Comparison of ENCODE assay signal across 13 cellular contexts in genomic region chr10:79192677-79193003, GRCh38.
A peak's percentile ranks its signal among the peaks of the same experiment; 100 is the strongest.
DNase-seq lines count a peak whose midpoint lies in the region; ATAC-seq and TF ChIP-seq lines count a peak whose summit lies in the region.
"Had no signal": no experiment of that assay in that cellular context is flagged by ENCODE, and none has a peak within 500 bp of the region (broad histone marks: within the 10 kb centered on the region; RNA-seq: fewer than 3 reads in every experiment).

No MANE protein-coding gene starts in this region.

- peak overlapping the region; percentile 21 for H3K27ac Mint-ChIP-seq in Caco-2 (ENCODE audit: unreplicated experiment)

- peak in 3 of 4 donors; percentile 27 to 38 (median 36) for ATAC-seq in psoas muscle
- ATAC-seq in HG03460 (IDR thresholded peaks at IDR 0.05; ENCODE audit: unreplicated experiment) = no peak
- ATAC-seq: pancreas had no signal

- POLR2A ChIA-PET in Caco-2 (lab: Charles Lee) = no interaction called here

- no peak for TF ChIP-seq CTCF in Caco-2 (IDR thresholded peaks at IDR 0.05; ENCODE audit: insufficient read depth in 1 of 2, low read depth in 1 of 2, low read length in 1 of 2, severe bottlenecking in 1 of 2, unreplicated experiment in 1 of 2)
- TF ChIP-seq CTCF in fibroblast of mammary gland (conservative IDR thresholded peaks at IDR 0.05; ENCODE audit: control insufficient read depth, insufficient read depth, low read depth, low read length) = no peak
- TF ChIP-seq CTCF in psoas muscle (IDR thresholded peaks at IDR 0.05) = no peak
- TF ChIP-seq CTCF in colonic mucosa (IDR thresholded peaks at IDR 0.05) = no peak

- peaks cover 23% of the 10 kb centered on the region for H3K4me1 Mint-ChIP-seq in Caco-2 (ENCODE audit: low read depth, unreplicated experiment)

- H3K27me3 ChIP-seq in Caco-2 (replicated peaks; ENCODE audit: control insufficient read depth, insufficient read depth, low read length) = no peaks in the 10 kb centered on the region
- H3K27me3 ChIP-seq in psoas muscle (ENCODE audit: insufficient read depth in 3 of 3, low read length in 2 of 3) = no peaks in the 10 kb centered on the region
- H3K27me3 ChIP-seq in colonic mucosa = no peaks in the 10 kb centered on the region
- H3K27me3 ChIP-seq: pancreas had no signal

- H3K4me3 ChIP-seq in Caco-2 (ENCODE audit: low read depth, low read length) (no peak overlapping the region), fibroblast of mammary gland (ENCODE audit: control insufficient read depth, low read depth, low read length) (no peak overlapping the region), psoas muscle (no peak overlapping the region), colonic mucosa (no peak overlapping the region)
- H3K4me3 ChIP-seq: pancreas had no signal

- BruUV-seq in Caco-2 (replicated peaks; lab: Mats Ljungman, UMichigan) = no TSS peak

- H3K27ac ChIP-seq in psoas muscle = no peak overlapping the region
- H3K27ac ChIP-seq in colonic mucosa = no peak overlapping the region
- H3K27ac ChIP-seq: epithelial cell of prostate, pancreas had no signal

- H3K4me3 Mint-ChIP-seq in Caco-2 (ENCODE audit: unreplicated experiment) = no peak overlapping the region
- H3K4me3 Mint-ChIP-seq: CD8-positive, alpha-beta memory T cell had no signal

- no peaks in the 10 kb centered on the region for H3K27me3 Mint-ChIP-seq in Caco-2 (ENCODE audit: insufficient read depth, unreplicated experiment)
- H3K27me3 Mint-ChIP-seq: CD8-positive, alpha-beta memory T cell had no signal

- H3K9me3 Mint-ChIP-seq in Caco-2 (ENCODE audit: unreplicated experiment) = no peaks in the 10 kb centered on the region
- H3K9me3 Mint-ChIP-seq: CD8-positive, alpha-beta memory T cell had no signal

- peaks cover 5% of the 10 kb centered on the region for H3K36me3 ChIP-seq in Caco-2 (ENCODE audit: control insufficient read depth, insufficient read depth, low read length)
- no peaks in the 10 kb centered on the region for H3K36me3 ChIP-seq in psoas muscle (ENCODE audit: insufficient read depth in 1 of 2, low read depth in 1 of 2)
- no peaks in the 10 kb centered on the region for H3K36me3 ChIP-seq in colonic mucosa
- H3K36me3 ChIP-seq: pancreas had no signal

- DNase-seq in Caco-2 = no peak
- peak; percentile 94 for DNase-seq in RPMI7951 (ENCODE audit: low read depth)
- DNase-seq in fibroblast of mammary gland (ENCODE audit: low read depth) = peak; percentile 61
- peak; percentile 64 to 74 for DNase-seq in psoas muscle
- no peak for DNase-seq in cerebellar cortex (ENCODE audit: low spot score)
- DNase-seq in colonic mucosa = no peak
- DNase-seq in GF-D8 (lab: John Stamatoyannopoulos, UW) = no peak
- DNase-seq: CD8-positive, alpha-beta memory T cell; kidney glomerular epithelial cell; NCI-H345 had no signal

- H3K36me3 Mint-ChIP-seq in Caco-2 (ENCODE audit: insufficient read depth, unreplicated experiment) = peaks cover 24% of the 10 kb centered on the region

- no peaks in the 10 kb centered on the region for H3K9me3 ChIP-seq in Caco-2
- no peaks in the 10 kb centered on the region for H3K9me3 ChIP-seq in psoas muscle
- H3K9me3 ChIP-seq in colonic mucosa = no peaks in the 10 kb centered on the region
- H3K9me3 ChIP-seq: pancreas had no signal

- intact Hi-C loops in Caco-2 (cut with micrococcal nuclease; ENCODE audit: unreplicated experiment) = loop anchor here (10.0 kb wide), 2 partner anchors 268 to 768 kb away; no protein-coding TSS in a partner anchor
- intact Hi-C loops in psoas muscle (cut with DNase I) = loop anchor here (5.0 to 10.0 kb wide), 5 partner anchors 120 to 888 kb away; no protein-coding TSS in a partner anchor
- intact Hi-C loops in colonic mucosa (cut with DNase I) = loop anchor here (5.0 to 10.0 kb wide), 4 partner anchors 218 to 888 kb away; no protein-coding TSS in a partner anchor

- H3K4me1 ChIP-seq in Caco-2 (peaks cover 27% of the 10 kb centered on the region), psoas muscle (peaks cover 30% of the 10 kb centered on the region), colonic mucosa (peaks cover 6% of the 10 kb centered on the region)

- H3K9ac ChIP-seq in colonic mucosa (ENCODE audit: low read depth in 2 of 2, low read length in 2 of 2) = no peak overlapping the region

- 39 to 59% (median 45%) methylated on average over 4 of the region's 4 CpGs for WGBS in psoas muscle, 3 donors

- CTCF ChIA-PET in Caco-2 (lab: Charles Lee) = interaction anchor here (0.8 kb wide), 1 partner anchor 9 kb away, joined by 7 read pairs; no protein-coding TSS in a partner anchor

Comparison
In these comparisons a context has a peak if more than half of its experiments do, and no peak if none do; other contexts are left out.
1. DNase-seq: peak in RPMI7951 (single experiment), fibroblast of mammary gland (single experiment) and psoas muscle (2 of 2); none in Caco-2 (0 of 2), cerebellar cortex (single experiment), colonic mucosa (single experiment) and GF-D8 (single experiment).